In genomic region chr3:137962251-137962650, GRCh38 we compare ENCODE assay signal across 32 cellular contexts. TPM values are rescaled to one million over a fixed set of nuclear protein-coding genes. Genes with fewer than 3 reads are reported as not detected.
DNase-seq lines count a peak whose midpoint lies in the region; TF ChIP-seq lines count a peak whose summit lies in the region.
"Had no signal": no experiment of that assay in that cellular context is flagged by ENCODE, and none has a peak within 500 bp of the region (broad histone marks: within the 10 kb centered on the region; RNA-seq: fewer than 3 reads in every experiment).

No MANE protein-coding gene starts in this region.

- H3K36me3 ChIP-seq in esophagus muscularis mucosa = no peaks in the 10 kb centered on the region
- H3K36me3 ChIP-seq: BE2C; BLaER1; BLaER1 treated with 17β-estradiol and CSF1 and Interleukin-3, amounts not matched to agents 10 nM and 100 nM had no signal

- intact Hi-C loops in esophagus muscularis mucosa (cut with DNase I) = no loop called here

- H3K27ac ChIP-seq in esophagus muscularis mucosa (replicated peaks in 1 of 4) = no peak overlapping the region
- H3K27ac ChIP-seq: 22Rv1; A549; BLaER1; BLaER1 treated with 17β-estradiol and CSF1 and Interleukin-3, amounts not matched to agents 10 nM and 100 nM; C4-2B had no signal

- WGBS in esophagus muscularis mucosa = 79% methylated on average over 7 of the region's 7 CpGs

- no peaks in the 10 kb centered on the region for H3K27me3 ChIP-seq in esophagus muscularis mucosa
- H3K27me3 ChIP-seq: BLaER1; BLaER1 treated with 17β-estradiol and CSF1 and Interleukin-3, amounts not matched to agents 10 nM and 100 nM had no signal

- peaks cover 0 to 31% (median 15%) of the 10 kb centered on the region in 4 donors for H3K4me1 ChIP-seq in esophagus muscularis mucosa
- H3K4me1 ChIP-seq: A549; BE2C; BLaER1; BLaER1 treated with 17β-estradiol and CSF1 and Interleukin-3, amounts not matched to agents 10 nM and 100 nM; Caco-2 had no signal

- DNase-seq in esophagus muscularis mucosa (ENCODE audit: extremely low spot score) (peak; percentile 79), retina (peak; percentile 58), hippocampal formation (lab: John Stamatoyannopoulos, UW) (no peak), NCI-H2107 (lab: John Stamatoyannopoulos, UW) (no peak)
- DNase-seq: 8988T; ACHN; AML-193; BE2C; C1 segment of cervical spinal cord; Caco-2; Calu3; CD4-positive, alpha-beta memory T cell; CD4-positive, alpha-beta T cell; CD4-positive, CD25-positive, alpha-beta regulatory T cell; CD8-positive, alpha-beta memory T cell; CD8-positive, alpha-beta T cell; COR-L47; DMS 273 treated with DMSO at 0.1 percent for 48 hours; DMS153; DMS53; DMS79; DMS79 treated with DMSO at 0.1 percent for 48 hours; DND-41; EL had no signal

- TF ChIP-seq CTCF in esophagus muscularis mucosa (IDR thresholded peaks at IDR 0.05) = no peak

- H3K9me3 ChIP-seq in esophagus muscularis mucosa = no peaks in the 10 kb centered on the region
- H3K9me3 ChIP-seq: A549; BE2C; BLaER1; BLaER1 treated with 17β-estradiol and CSF1 and Interleukin-3, amounts not matched to agents 10 nM and 100 nM; Caco-2 had no signal

- no peak for TF ChIP-seq POLR2A in esophagus muscularis mucosa (IDR thresholded peaks at IDR 0.05; ENCODE audit: low read depth)

- no peak for TF ChIP-seq EP300 in esophagus muscularis mucosa (IDR thresholded peaks at IDR 0.05)

- no peak overlapping the region for H3K4me3 ChIP-seq in esophagus muscularis mucosa
- H3K4me3 ChIP-seq: A549; BLaER1; BLaER1 treated with 17β-estradiol and CSF1 and Interleukin-3, amounts not matched to agents 10 nM and 100 nM had no signal

RNA-seq across cellular contexts. Expression of gene CLDN18, which starts 47.7 kb away (rescaled TPM):
- total RNA-seq in esophagus muscularis mucosa = under 1 TPM in 3 of 4 donors, not detected in 1; under 0.01 to 0.40 (median 0.39) TPM
- total RNA-seq: A673; B cell; Caco-2; CD4-positive, alpha-beta memory T cell; CD4-positive, alpha-beta T cell; CD4-positive, CD25-positive, alpha-beta regulatory T cell; CD8-positive, alpha-beta memory T cell; CD8-positive, alpha-beta T cell; Daoy had no signal

Comparison
In these comparisons a context has a peak if more than half of its experiments do, and no peak if none do; other contexts are left out.
1. DNase-seq: peak in esophagus muscularis mucosa (single experiment) and retina (single experiment); none in hippocampal formation (0 of 2) and NCI-H2107 (single experiment).